In the genomic region with DNA sequence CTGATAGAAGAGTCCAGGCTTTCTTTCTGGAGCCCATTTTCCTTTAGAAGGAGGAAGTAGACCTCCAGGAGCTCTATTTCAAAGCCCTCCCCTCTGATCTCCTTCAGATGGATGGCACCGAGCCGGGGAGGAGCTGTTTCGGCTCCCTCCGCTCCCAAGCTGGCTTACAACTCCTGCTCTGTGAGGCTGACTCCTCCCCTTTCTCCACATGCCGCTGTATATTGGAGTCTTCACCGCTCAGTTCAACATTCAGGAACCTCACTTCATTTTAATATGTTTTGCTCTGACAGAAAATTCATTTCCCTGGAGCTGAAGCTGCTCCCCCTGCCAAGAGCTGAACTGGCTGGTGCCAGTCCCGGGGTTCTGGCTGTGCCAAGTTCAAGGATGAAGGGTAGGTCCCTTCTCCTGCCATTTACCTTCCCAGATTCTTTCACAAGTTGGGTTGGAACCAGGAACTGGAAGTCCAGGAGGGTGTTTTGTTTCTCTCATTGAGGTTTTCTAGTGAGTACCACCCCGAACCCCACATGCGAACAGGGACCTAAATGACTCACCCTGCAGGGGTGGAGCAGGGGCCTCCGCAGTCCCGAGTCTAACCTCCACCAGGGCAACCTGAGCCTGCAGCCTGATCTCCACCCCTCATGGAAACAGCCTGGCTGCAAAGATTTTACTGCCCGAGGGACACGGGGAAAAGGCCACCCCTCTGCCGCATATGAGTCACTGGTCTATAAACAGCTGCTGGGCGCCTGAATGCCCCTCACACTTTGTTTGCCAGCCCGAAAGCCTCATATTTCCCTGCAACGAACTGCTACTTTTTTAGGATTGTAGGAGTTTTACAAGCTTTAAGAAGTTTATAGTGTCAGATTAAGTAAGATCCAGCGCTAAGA, we compare ENCODE assay signal across 25 cellular contexts.
DNase-seq lines count a peak whose midpoint lies in the region; ATAC-seq, FAIRE-seq and TF ChIP-seq lines count a peak whose summit lies in the region.
"Had no signal": no experiment of that assay in that cellular context is flagged by ENCODE, and none has a peak within 500 bp of the region (broad histone marks: within the 10 kb centered on the region; RNA-seq: fewer than 3 reads in every experiment).

No MANE protein-coding gene starts in this region.

- H3K36me3 Mint-ChIP-seq in endodermal cell (ENCODE audit: low read depth) (no peaks in the 10 kb centered on the region), neural progenitor cell (no peaks in the 10 kb centered on the region)
- no peaks in the 10 kb centered on the region for H3K36me3 Mint-ChIP-seq in stimulated activated naive B cell treated with anti-CD40 and anti-IgM and Interleukin-4, amounts not matched to agents 10 μg/mL and 1 μg/mL and 100 μg/mL, for 72 hours
- H3K36me3 Mint-ChIP-seq: activated naive CD8-positive, alpha-beta T cell treated with anti-CD3 and anti-CD28 coated beads, Interleukin-2, amount 10 ng/mL, durations not matched to agents 7 days and 5 days; CD4-positive, alpha-beta memory T cell; memory B cell; T-cell had no signal

- TF ChIP-seq CTCF in endodermal cell (conservative IDR thresholded peaks at IDR 0.05): no peak
- TF ChIP-seq CTCF in neural progenitor cell (IDR thresholded peaks at IDR 0.05): no peak
- TF ChIP-seq CTCF in omental fat pad (IDR thresholded peaks at IDR 0.05): no peak

- no peaks in the 10 kb centered on the region for H3K79me2 ChIP-seq in neural progenitor cell (ENCODE audit: low read depth)

- no peaks in the 10 kb centered on the region for H3F3A ChIP-seq in neural progenitor cell (ENCODE audit: low read depth)

- H3K9me3 Mint-ChIP-seq in endodermal cell (peaks cover 8% of the 10 kb centered on the region), neural progenitor cell (no peaks in the 10 kb centered on the region)
- peaks cover 0 to 4% of the 10 kb centered on the region in 2 donors for H3K9me3 Mint-ChIP-seq in stimulated activated naive B cell treated with anti-CD40 and anti-IgM and Interleukin-4, amounts not matched to agents 10 μg/mL and 1 μg/mL and 100 μg/mL, for 72 hours
- H3K9me3 Mint-ChIP-seq: activated CD8-positive, alpha-beta T cell treated with anti-CD3 and anti-CD28 coated beads for 36 hours; T-cell had no signal

- peak overlapping the region; percentile 95 for H2AFZ ChIP-seq in neural progenitor cell (replicated peaks)

- H3K27ac Mint-ChIP-seq in endodermal cell: no peak overlapping the region
- H3K27ac Mint-ChIP-seq in neural progenitor cell: no peak overlapping the region
- H3K27ac Mint-ChIP-seq in stimulated activated naive B cell treated with anti-CD40 and anti-IgM and Interleukin-4, amounts not matched to agents 10 μg/mL and 1 μg/mL and 100 μg/mL, for 72 hours: no peak overlapping the region
- H3K27ac Mint-ChIP-seq: activated CD8-positive, alpha-beta T cell treated with anti-CD3 and anti-CD28 coated beads for 36 hours; activated naive CD8-positive, alpha-beta T cell treated with anti-CD3 and anti-CD28 coated beads, Interleukin-2, amount 10 ng/mL, durations not matched to agents 7 days and 5 days; CD4-positive, alpha-beta memory T cell; memory B cell; T-cell had no signal

- DNase-seq in ELF-1 (ENCODE audit: low read depth, low spot score): peak; percentile 69
- peak; percentile 30 for DNase-seq in HuH-7.5 (ENCODE audit: low spot score)
- DNase-seq in endodermal cell: peak; percentile 76
- DNase-seq in neural progenitor cell (ENCODE audit: low spot score): peak; percentile 43
- DNase-seq in GM12892 (ENCODE audit: insufficient read length): no peak
- DNase-seq in omental fat pad (ENCODE audit: low spot score): no peak
- no peak for DNase-seq in stimulated activated naive B cell treated with anti-CD40 and anti-IgM and Interleukin-4, amounts not matched to agents 10 μg/mL and 1 μg/mL and 100 μg/mL, for 72 hours
- DNase-seq in Right ventricle myocardium superior: no peak
- DNase-seq: activated CD8-positive, alpha-beta T cell treated with anti-CD3 and anti-CD28 coated beads for 36 hours; activated naive CD8-positive, alpha-beta T cell treated with anti-CD3 and anti-CD28 coated beads, Interleukin-2, amount 10 ng/mL, durations not matched to agents 7 days and 5 days; CD4-positive, alpha-beta memory T cell; DND-41; NCI-H1105 treated with DMSO at 0.1 percent for 48 hours; NCI-H2171; NCI-H774; stimulated activated CD4-positive, alpha-beta T cell treated with anti-CD3 and anti-CD28 coated beads, Interleukin-2, amount 100 ng/mL, for 24 hours; T-cell; WERI-Rb-1 had no signal

- H3K4me1 Mint-ChIP-seq in endodermal cell: peaks cover 29% of the 10 kb centered on the region
- H3K4me1 Mint-ChIP-seq in neural progenitor cell: peaks cover 3% of the 10 kb centered on the region
- H3K4me1 Mint-ChIP-seq in stimulated activated naive B cell treated with anti-CD40 and anti-IgM and Interleukin-4, amounts not matched to agents 10 μg/mL and 1 μg/mL and 100 μg/mL, for 72 hours: no peaks in the 10 kb centered on the region
- H3K4me1 Mint-ChIP-seq: activated naive CD8-positive, alpha-beta T cell treated with anti-CD3 and anti-CD28 coated beads, Interleukin-2, amount 10 ng/mL, durations not matched to agents 7 days and 5 days; CD4-positive, alpha-beta memory T cell; memory B cell; T-cell had no signal

- WGBS in endodermal cell (ENCODE audit: insufficient coverage in 1 of 2, insufficient read length in 1 of 2), 2 experiments: 57 to 72% methylated on average over 7 to 18 of the region's 18 CpGs

- H3K4me3 ChIP-seq in endodermal cell (ENCODE audit: low read length) (no peak overlapping the region), neural progenitor cell (no peak overlapping the region)
- H3K4me3 ChIP-seq: cardiac muscle cell, esophagus muscularis mucosa, K562, right atrium auricular region had no signal

- H3K4me1 ChIP-seq in endodermal cell (ENCODE audit: control insufficient read depth, insufficient read depth, low read length): no peaks in the 10 kb centered on the region
- H3K4me1 ChIP-seq in neural progenitor cell: peaks cover 8% of the 10 kb centered on the region
- H3K4me1 ChIP-seq: esophagus muscularis mucosa, right atrium auricular region had no signal

- H3K27me3 Mint-ChIP-seq in endodermal cell (ENCODE audit: insufficient read depth) (peaks cover 3% of the 10 kb centered on the region), neural progenitor cell (ENCODE audit: insufficient read depth, low read depth) (peaks cover 6% of the 10 kb centered on the region)
- H3K27me3 Mint-ChIP-seq in stimulated activated naive B cell treated with anti-CD40 and anti-IgM and Interleukin-4, amounts not matched to agents 10 μg/mL and 1 μg/mL and 100 μg/mL, for 72 hours: peaks cover 12 to 24% of the 10 kb centered on the region in 2 donors
- H3K27me3 Mint-ChIP-seq: activated naive CD8-positive, alpha-beta T cell treated with anti-CD3 and anti-CD28 coated beads, Interleukin-2, amount 10 ng/mL, durations not matched to agents 7 days and 5 days; CD4-positive, alpha-beta memory T cell; T-cell had no signal

- H3K4me3 Mint-ChIP-seq in endodermal cell (no peak overlapping the region), neural progenitor cell (no peak overlapping the region)
- no peak overlapping the region for H3K4me3 Mint-ChIP-seq in stimulated activated naive B cell treated with anti-CD40 and anti-IgM and Interleukin-4, amounts not matched to agents 10 μg/mL and 1 μg/mL and 100 μg/mL, for 72 hours
- H3K4me3 Mint-ChIP-seq: activated CD8-positive, alpha-beta T cell treated with anti-CD3 and anti-CD28 coated beads for 36 hours; activated naive CD8-positive, alpha-beta T cell treated with anti-CD3 and anti-CD28 coated beads, Interleukin-2, amount 10 ng/mL, durations not matched to agents 7 days and 5 days; CD4-positive, alpha-beta memory T cell; memory B cell; T-cell had no signal

- no peak overlapping the region for H3K27ac ChIP-seq in endodermal cell (ENCODE audit: low read depth, low read length)
- no peak overlapping the region for H3K27ac ChIP-seq in neural progenitor cell
- H3K27ac ChIP-seq: cardiac muscle cell, esophagus muscularis mucosa, neutrophil, right atrium auricular region, WERI-Rb-1 had no signal

- FAIRE-seq in GM12892 (lab: Jason Lieb, UNC): no peak
- FAIRE-seq: K562, RCC 7860 had no signal

- H3K36me3 ChIP-seq in endodermal cell (ENCODE audit: control insufficient read depth, insufficient read depth, low read length): no peaks in the 10 kb centered on the region
- H3K36me3 ChIP-seq in neural progenitor cell: no peaks in the 10 kb centered on the region
- H3K36me3 ChIP-seq: cardiac muscle cell, esophagus muscularis mucosa, neutrophil, right atrium auricular region, WERI-Rb-1 had no signal

- H4K20me1 ChIP-seq in neural progenitor cell (ENCODE audit: low read depth): no peaks in the 10 kb centered on the region

- H3K27me3 ChIP-seq in endodermal cell (ENCODE audit: control insufficient read depth, insufficient read depth, low read length, poor library complexity, severe bottlenecking): no peaks in the 10 kb centered on the region
- no peaks in the 10 kb centered on the region for H3K27me3 ChIP-seq in neural progenitor cell
- H3K27me3 ChIP-seq: cardiac muscle cell, right atrium auricular region had no signal

- H3K9ac ChIP-seq in endodermal cell (ENCODE audit: extremely low read depth, low read length, poor library complexity, severe bottlenecking) (no peak overlapping the region), neural progenitor cell (no peak overlapping the region)

- no peak for TF ChIP-seq POLR2A in GM12892 (IDR thresholded peaks at IDR 0.05; ENCODE audit: low read depth, low read length)

- intact Hi-C loops in Right ventricle myocardium superior (cut with DNase I): no loop called here

- H3K9me3 ChIP-seq in endodermal cell (ENCODE audit: control insufficient read depth, low read length): no peaks in the 10 kb centered on the region
- H3K9me3 ChIP-seq in neural progenitor cell (ENCODE audit: low read depth): no peaks in the 10 kb centered on the region
- H3K9me3 ChIP-seq: esophagus muscularis mucosa, neutrophil, right atrium auricular region had no signal

- no peak for ATAC-seq in omental fat pad (ENCODE audit: low FRiP score)
- no peak for ATAC-seq in stimulated activated naive B cell treated with anti-CD40 and anti-IgM and Interleukin-4, amounts not matched to agents 10 μg/mL and 1 μg/mL and 100 μg/mL, for 72 hours (replicated peaks)
- ATAC-seq in Right ventricle myocardium superior (ENCODE audit: poor library complexity): no peak
- ATAC-seq: activated CD8-positive, alpha-beta T cell treated with anti-CD3 and anti-CD28 coated beads for 36 hours; K562; T-cell had no signal

- H3K4me2 ChIP-seq in neural progenitor cell: peak overlapping the region; percentile 52

Comparison
In these comparisons a context has a peak if more than half of its experiments do, and no peak if none do; other contexts are left out.
1. DNase-seq: peak in ELF-1 (single experiment), HuH-7.5 (single experiment), endodermal cell (single experiment) and neural progenitor cell (single experiment); none in GM12892 (single experiment), omental fat pad (single experiment), stimulated activated naive B cell treated with anti-CD40 and anti-IgM and Interleukin-4, amounts not matched to agents 10 μg/mL and 1 μg/mL and 100 μg/mL, for 72 hours (single experiment) and Right ventricle myocardium superior (single experiment).